15 cellular contexts compared by ENCODE assay signal in genomic region chr2:105278654-105279053, GRCh38. TPM values are rescaled to one million over a fixed set of nuclear protein-coding genes. Genes with fewer than 3 reads are reported as not detected.
"Had no signal": no experiment of that assay in that cellular context is flagged by ENCODE, and none has a peak within 500 bp of the region (broad histone marks: within the 10 kb centered on the region; RNA-seq: fewer than 3 reads in every experiment).

No MANE protein-coding gene starts in this region.

- H3K9me3 ChIP-seq: breast epithelium, left lung, right atrium auricular region had no signal

- H3K27ac Mint-ChIP-seq: activated CD4-positive, alpha-beta T cell treated with anti-CD3 and anti-CD28 coated beads, Interleukin-2, amount 10 ng/mL, durations not matched to agents 7 days and 5 days; stimulated activated naive CD8-positive, alpha-beta T cell treated with anti-CD3 and anti-CD28 coated beads, Interleukin-15, amount 100 ng/mL, for 72 hours; type B pancreatic cell had no signal

- ATAC-seq: left lung; naive thymus-derived CD8-positive, alpha-beta T cell; stimulated activated naive CD8-positive, alpha-beta T cell treated with anti-CD3 and anti-CD28 coated beads, Interleukin-15, amount 100 ng/mL, for 72 hours had no signal

- H3K36me3 ChIP-seq: breast epithelium had no signal

- H3K4me2 ChIP-seq: smooth muscle cell had no signal

- H3K4me1 ChIP-seq: breast epithelium, left lung, right atrium auricular region had no signal

- H3K27me3 Mint-ChIP-seq: activated CD4-positive, alpha-beta T cell treated with anti-CD3 and anti-CD28 coated beads, Interleukin-2, amount 10 ng/mL, durations not matched to agents 7 days and 5 days; naive thymus-derived CD8-positive, alpha-beta T cell; stimulated activated naive CD8-positive, alpha-beta T cell treated with anti-CD3 and anti-CD28 coated beads, Interleukin-15, amount 100 ng/mL, for 72 hours; type B pancreatic cell had no signal

- H3K4me3 ChIP-seq: breast epithelium, dorsolateral prefrontal cortex, left lung, right atrium auricular region, smooth muscle cell had no signal

- H3K27me3 ChIP-seq: breast epithelium, dorsolateral prefrontal cortex, left lung, right atrium auricular region had no signal

- H3K4me1 Mint-ChIP-seq: activated CD4-positive, alpha-beta T cell treated with anti-CD3 and anti-CD28 coated beads, Interleukin-2, amount 10 ng/mL, durations not matched to agents 7 days and 5 days; naive thymus-derived CD8-positive, alpha-beta T cell; stimulated activated naive CD8-positive, alpha-beta T cell treated with anti-CD3 and anti-CD28 coated beads, Interleukin-15, amount 100 ng/mL, for 72 hours had no signal

- H3K9me3 Mint-ChIP-seq: activated CD4-positive, alpha-beta T cell treated with anti-CD3 and anti-CD28 coated beads, Interleukin-2, amount 10 ng/mL, durations not matched to agents 7 days and 5 days; naive thymus-derived CD8-positive, alpha-beta T cell; stimulated activated naive CD8-positive, alpha-beta T cell treated with anti-CD3 and anti-CD28 coated beads, Interleukin-15, amount 100 ng/mL, for 72 hours; type B pancreatic cell had no signal

- DNase-seq: activated CD4-positive, alpha-beta T cell treated with anti-CD3 and anti-CD28 coated beads, Interleukin-2, amount 10 ng/mL, durations not matched to agents 7 days and 5 days; activated CD4-positive, CD25-positive, alpha-beta regulatory T cell; dorsolateral prefrontal cortex; kidney; left lung; naive thymus-derived CD8-positive, alpha-beta T cell; posterior cingulate gyrus; stimulated activated naive CD8-positive, alpha-beta T cell treated with anti-CD3 and anti-CD28 coated beads, Interleukin-15, amount 100 ng/mL, for 72 hours; T-helper 2 cell had no signal

- H3K27ac ChIP-seq: breast epithelium, dorsolateral prefrontal cortex, left lung, right atrium auricular region had no signal

- H3K4me3 Mint-ChIP-seq: activated CD4-positive, alpha-beta T cell treated with anti-CD3 and anti-CD28 coated beads, Interleukin-2, amount 10 ng/mL, durations not matched to agents 7 days and 5 days; naive thymus-derived CD8-positive, alpha-beta T cell; stimulated activated naive CD8-positive, alpha-beta T cell treated with anti-CD3 and anti-CD28 coated beads, Interleukin-15, amount 100 ng/mL, for 72 hours; type B pancreatic cell had no signal

RNA-seq across cellular contexts. Expression of gene GPR45, which starts 37.1 kb away (rescaled TPM):
- total RNA-seq: activated CD4-positive, alpha-beta T cell treated with anti-CD3 and anti-CD28 coated beads, Interleukin-2, amount 10 ng/mL, durations not matched to agents 7 days and 5 days; breast epithelium; kidney; left lung; mucosa of gallbladder; naive thymus-derived CD8-positive, alpha-beta T cell; right atrium auricular region; smooth muscle cell had no signal
- polyA plus RNA-seq: esophagus, smooth muscle cell had no signal
